In the genomic region with DNA sequence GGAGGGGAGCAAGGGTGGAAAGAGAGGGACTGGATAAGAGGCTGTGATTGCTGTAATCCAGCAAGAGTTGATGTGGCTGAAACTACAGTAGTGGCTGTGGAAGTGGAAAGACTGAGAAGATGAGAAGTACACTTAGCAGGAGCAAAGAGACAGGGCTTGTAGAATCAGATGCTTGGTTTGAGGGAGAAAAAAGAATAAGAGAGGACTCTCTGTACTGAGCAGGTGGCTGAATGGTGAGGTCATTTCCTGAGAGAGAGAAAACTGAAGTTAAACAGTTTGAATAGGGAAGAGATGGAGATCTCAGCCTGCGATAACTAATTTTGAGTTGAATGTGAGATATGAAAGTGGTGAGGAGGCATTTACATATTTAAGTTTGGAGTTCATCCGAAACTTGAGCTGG, we compare ENCODE assay signal across 14 cellular contexts.
DNase-seq lines count a peak whose midpoint lies in the region; ATAC-seq and TF ChIP-seq lines count a peak whose summit lies in the region.
"Had no signal": no experiment of that assay in that cellular context is flagged by ENCODE, and none has a peak within 500 bp of the region (broad histone marks: within the 10 kb centered on the region; RNA-seq: fewer than 3 reads in every experiment).

No MANE protein-coding gene starts in this region.

- H3K4me3 ChIP-seq in GM06990 (replicated peaks; ENCODE audit: low read depth, low read length), result no peak overlapping the region

- TF ChIP-seq CTCF in GM06990 (IDR thresholded peaks at IDR 0.05; ENCODE audit: insufficient read depth, low read length, poor library complexity, severe bottlenecking), result no peak

- H3K36me3 ChIP-seq in GM06990 (ENCODE audit: control insufficient read depth, insufficient read depth, low read length), result no peaks in the 10 kb centered on the region

- no peaks in the 10 kb centered on the region for H3K27me3 ChIP-seq in GM06990 (replicated peaks; ENCODE audit: control insufficient read depth, insufficient read depth, low read length)

- ATAC-seq in GM19372 (IDR thresholded peaks at IDR 0.05; ENCODE audit: low read depth, unreplicated experiment) (peak; percentile 35), HG02623 (IDR thresholded peaks at IDR 0.05; ENCODE audit: unreplicated experiment) (peak; percentile 39), HG03558 (IDR thresholded peaks at IDR 0.05; ENCODE audit: extremely low read depth, unreplicated experiment) (peak; percentile 37)

- peak; percentile 43 for DNase-seq in GM06990 (ENCODE audit: extremely low read depth, insufficient read length)
- DNase-seq in DMS153 (lab: John Stamatoyannopoulos, UW), result no peak
- no peak for DNase-seq in islet precursor cell
- no peak for DNase-seq in dedifferentiated amniotic fluid mesenchymal stem cell (ENCODE audit: extremely low spot score)
- no peak for DNase-seq in OCI-M1 (lab: John Stamatoyannopoulos, UW)
- DNase-seq: activated CD8-positive, alpha-beta memory T cell treated with anti-CD3 and anti-CD28 coated beads for 24 hours; activated naive CD4-positive, alpha-beta T cell treated with anti-CD3 and anti-CD28 coated beads for 36 hours; HCEC 1CT; NCI-H2171; stimulated activated CD8-positive, alpha-beta memory T cell treated with anti-CD3 and anti-CD28 coated beads, Interleukin-4, amount 100 ng/mL, for 48 hours; T-helper 9 cell had no signal
